1 cellular context compared by ENCODE assay signal in genomic region chr3:42829628-42830436, GRCh38.
TF ChIP-seq lines count a peak whose summit lies in the region.

No MANE protein-coding gene starts in this region.

TF ChIP-seq in HepG2, 621 proteins besides CTCF, POLR2A, EP300 and RAD21 (continued from another document and continues in another):
- TF ChIP-seq ZHX2 (IDR thresholded peaks at IDR 0.05; ENCODE audit: low read depth) (no peak), ZHX2 (CRISPR knock-in tag; IDR thresholded peaks at IDR 0.05; ENCODE audit: borderline replicate concordance) (no peak), HDAC1 (CRISPR knock-in tag; IDR thresholded peaks at IDR 0.05) (no peak; the same call in 1 of the 2 replicates), ZBED4 (CRISPR knock-in tag; IDR thresholded peaks at IDR 0.05; ENCODE audit: borderline replicate concordance) (no peak), ZNF770 (CRISPR knock-in tag; IDR thresholded peaks at IDR 0.05) (no peak), MED1 (CRISPR knock-in tag; IDR thresholded peaks at IDR 0.05) (no peak; the same call in 1 of the 2 replicates), PRDM4 (CRISPR knock-in tag; IDR thresholded peaks at IDR 0.05; ENCODE audit: borderline replicate concordance) (no peak), ETS1 (CRISPR knock-in tag; IDR thresholded peaks at IDR 0.05) (no peak), GATAD1 (CRISPR knock-in tag; IDR thresholded peaks at IDR 0.05) (0 out of 2 replicates have a peak, but pooled peaks have one; percentile 0), MAZ (IDR thresholded peaks at IDR 0.05; ENCODE audit: borderline replicate concordance, low read depth, low read length) (no peak), MAZ (CRISPR knock-in tag; IDR thresholded peaks at IDR 0.05; ENCODE audit: low read depth) (no peak), ATF7-NPFF (CRISPR knock-in tag; IDR thresholded peaks at IDR 0.05; ENCODE audit: low read depth) (no peak), ZBTB1 (CRISPR knock-in tag; IDR thresholded peaks at IDR 0.05; ENCODE audit: borderline replicate concordance) (no peak), YY1 (IDR thresholded peaks at IDR 0.05; ENCODE audit: insufficient read depth, insufficient replicate concordance, low read depth, low read length) (no peak), NFE2L2 (IDR thresholded peaks at IDR 0.05; ENCODE audit: low read length) (no peak), ZFX (CRISPR knock-in tag; IDR thresholded peaks at IDR 0.05; ENCODE audit: low read depth) (peak; percentile 1; the same call in 1 of the 2 replicates), SKI (IDR thresholded peaks at IDR 0.05; ENCODE audit: partially characterized antibody) (no peak), ZNF20 (CRISPR knock-in tag; IDR thresholded peaks at IDR 0.05) (no peak), ZXDC (CRISPR knock-in tag; IDR thresholded peaks at IDR 0.05) (no peak), SMARCE1 (IDR thresholded peaks at IDR 0.05; ENCODE audit: borderline replicate concordance) (no peak), ZNF441 (CRISPR knock-in tag; IDR thresholded peaks at IDR 0.05; ENCODE audit: borderline replicate concordance) (no peak), ZNF101 (CRISPR knock-in tag; IDR thresholded peaks at IDR 0.05; ENCODE audit: borderline replicate concordance, low read depth) (no peak), POGZ (CRISPR knock-in tag; IDR thresholded peaks at IDR 0.05) (no peak), ZNF7 (CRISPR knock-in tag; IDR thresholded peaks at IDR 0.05) (no peak), TEF (CRISPR knock-in tag; IDR thresholded peaks at IDR 0.05) (0 out of 2 replicates have a peak, but pooled peaks have one; percentile 28)
- TF ChIP-seq, protein P1, sequence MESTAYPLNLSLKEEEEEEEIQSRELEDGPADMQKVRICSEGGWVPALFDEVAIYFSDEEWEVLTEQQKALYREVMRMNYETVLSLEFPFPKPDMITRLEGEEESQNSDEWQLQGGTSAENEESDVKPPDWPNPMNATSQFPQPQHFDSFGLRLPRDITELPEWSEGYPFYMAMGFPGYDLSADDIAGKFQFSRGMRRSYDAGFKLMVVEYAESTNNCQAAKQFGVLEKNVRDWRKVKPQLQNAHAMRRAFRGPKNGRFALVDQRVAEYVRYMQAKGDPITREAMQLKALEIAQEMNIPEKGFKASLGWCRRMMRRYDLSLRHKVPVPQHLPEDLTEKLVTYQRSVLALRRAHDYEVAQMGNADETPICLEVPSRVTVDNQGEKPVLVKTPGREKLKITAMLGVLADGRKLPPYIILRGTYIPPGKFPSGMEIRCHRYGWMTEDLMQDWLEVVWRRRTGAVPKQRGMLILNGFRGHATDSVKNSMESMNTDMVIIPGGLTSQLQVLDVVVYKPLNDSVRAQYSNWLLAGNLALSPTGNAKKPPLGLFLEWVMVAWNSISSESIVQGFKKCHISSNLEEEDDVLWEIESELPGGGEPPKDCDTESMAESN (CRISPR knock-in tag; conservative IDR thresholded peaks at IDR 0.05) = 0 out of 2 replicates have a peak, but pooled peaks have one; percentile 24
- TF ChIP-seq, protein P2, sequence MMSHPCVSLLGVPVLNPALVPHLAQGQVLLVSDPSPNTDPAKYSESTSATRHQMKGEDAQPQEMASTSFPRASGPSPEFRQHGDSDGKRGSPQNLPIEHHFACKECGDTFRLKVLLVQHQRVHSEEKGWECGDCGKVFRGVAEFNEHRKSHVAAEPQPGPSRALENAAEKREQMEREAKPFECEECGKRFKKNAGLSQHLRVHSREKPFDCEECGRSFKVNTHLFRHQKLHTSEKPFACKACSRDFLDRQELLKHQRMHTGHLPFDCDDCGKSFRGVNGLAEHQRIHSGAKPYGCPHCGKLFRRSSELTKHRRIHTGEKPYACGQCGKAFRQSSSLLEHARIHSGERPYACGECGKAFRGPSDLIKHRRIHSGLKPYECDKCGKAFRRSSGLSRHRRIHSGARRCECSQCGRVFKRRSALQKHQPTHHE (CRISPR knock-in tag; IDR thresholded peaks at IDR 0.05; ENCODE audit: borderline replicate concordance) = no peak
- TF ChIP-seq, protein P3, sequence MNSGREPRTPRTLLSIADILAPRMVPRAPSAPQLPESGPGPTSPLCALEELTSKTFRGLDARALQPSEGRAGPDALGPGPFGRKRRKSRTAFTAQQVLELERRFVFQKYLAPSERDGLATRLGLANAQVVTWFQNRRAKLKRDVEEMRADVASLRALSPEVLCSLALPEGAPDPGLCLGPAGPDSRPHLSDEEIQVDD (CRISPR knock-in tag; IDR thresholded peaks at IDR 0.05; ENCODE audit: borderline replicate concordance) = no peak
- TF ChIP-seq, protein P4, sequence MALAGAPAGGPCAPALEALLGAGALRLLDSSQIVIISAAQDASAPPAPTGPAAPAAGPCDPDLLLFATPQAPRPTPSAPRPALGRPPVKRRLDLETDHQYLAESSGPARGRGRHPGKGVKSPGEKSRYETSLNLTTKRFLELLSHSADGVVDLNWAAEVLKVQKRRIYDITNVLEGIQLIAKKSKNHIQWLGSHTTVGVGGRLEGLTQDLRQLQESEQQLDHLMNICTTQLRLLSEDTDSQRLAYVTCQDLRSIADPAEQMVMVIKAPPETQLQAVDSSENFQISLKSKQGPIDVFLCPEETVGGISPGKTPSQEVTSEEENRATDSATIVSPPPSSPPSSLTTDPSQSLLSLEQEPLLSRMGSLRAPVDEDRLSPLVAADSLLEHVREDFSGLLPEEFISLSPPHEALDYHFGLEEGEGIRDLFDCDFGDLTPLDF (CRISPR knock-in tag; IDR thresholded peaks at IDR 0.05) = no peak
